ENCODE assay signal across 10 cellular contexts in the genomic region with DNA sequence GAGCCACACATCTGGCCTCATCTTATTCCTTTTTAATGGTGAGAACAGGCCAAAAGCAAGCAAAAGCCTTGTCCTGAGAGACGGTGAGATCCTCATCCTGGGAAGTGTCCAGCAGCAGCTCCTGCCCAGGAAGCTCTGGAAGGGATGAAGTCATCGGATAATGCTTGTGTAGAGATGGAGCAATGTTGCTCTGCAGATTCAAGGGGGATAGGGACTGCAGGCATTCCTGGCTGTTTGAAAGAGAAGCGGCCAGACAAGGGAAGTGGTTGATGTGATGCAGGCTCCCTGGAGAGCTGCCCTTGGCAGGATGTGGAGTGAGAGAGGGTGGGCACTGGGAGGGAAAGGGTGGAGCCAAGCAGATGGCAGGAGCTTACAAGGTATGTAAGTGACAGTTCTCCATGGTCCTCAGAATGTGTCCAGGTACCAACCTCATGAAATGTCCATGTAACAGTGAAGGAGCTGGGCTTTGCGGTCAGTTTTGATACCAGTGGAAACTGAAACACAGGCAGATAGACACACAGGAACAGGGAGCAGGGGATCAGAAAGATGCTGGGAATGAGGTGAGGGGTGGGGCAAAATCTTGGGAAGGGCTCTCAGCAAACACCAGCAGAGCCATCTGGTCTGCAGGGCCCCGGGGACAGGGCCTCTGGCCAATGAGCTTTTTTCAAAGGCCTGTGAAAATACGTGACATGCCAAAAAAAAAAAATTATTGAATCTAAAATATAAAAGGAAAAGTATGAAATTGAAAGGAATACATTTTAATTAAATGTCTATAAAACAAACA. TPM values are rescaled to one million over a fixed set of nuclear protein-coding genes. Genes with fewer than 3 reads are reported as not detected.
DNase-seq lines count a peak whose midpoint lies in the region; ATAC-seq, FAIRE-seq and TF ChIP-seq lines count a peak whose summit lies in the region.
"Had no signal": no experiment of that assay in that cellular context is flagged by ENCODE, and none has a peak within 500 bp of the region (broad histone marks: within the 10 kb centered on the region; RNA-seq: fewer than 3 reads in every experiment).

No MANE protein-coding gene starts in this region.

- no peak overlapping the region for H3K4me3 ChIP-seq in fibroblast of pulmonary artery (replicated peaks; ENCODE audit: low read depth, low read length)
- peak overlapping the region; percentile 2 for H3K4me3 ChIP-seq in rectal smooth muscle tissue (ENCODE audit: low read length)

- peak overlapping the region; percentile 75 for H3K27ac ChIP-seq in rectal smooth muscle tissue (ENCODE audit: low read depth, low read length)

- H3K4me1 ChIP-seq in rectal smooth muscle tissue (ENCODE audit: control insufficient read depth, insufficient read depth, low read length), result peaks cover 20% of the 10 kb centered on the region

- TF ChIP-seq POLR2A in GM12892 (IDR thresholded peaks at IDR 0.05; ENCODE audit: low read depth, low read length), result no peak

- FAIRE-seq in GM12892 (lab: Jason Lieb, UNC), result no peak

- H3K36me3 ChIP-seq in rectal smooth muscle tissue (ENCODE audit: control insufficient read depth, insufficient read depth, low read length), result no peaks in the 10 kb centered on the region

- DNase-seq in GM04504 (ENCODE audit: low read depth), result peak; percentile 97
- DNase-seq in NCI-H526 (lab: John Stamatoyannopoulos, UW), result peak; percentile 49 to 65
- DNase-seq in fibroblast of pulmonary artery (ENCODE audit: low read depth), result peak; percentile 93
- DNase-seq in GM12892 (ENCODE audit: insufficient read length), result no peak
- DNase-seq in stimulated activated naive CD4-positive, alpha-beta T cell (lab: John Stamatoyannopoulos, UW), result no peak
- no peak for DNase-seq in NCI-H1436 treated with DMSO at 0.1 percent for 48 hours (lab: John Stamatoyannopoulos, UW)
- DNase-seq: activated naive CD4-positive, alpha-beta T cell treated with anti-CD3 and anti-CD28 coated beads for 36 hours; NK-92 treated with Interleukin-12 subunit alpha and Interleukin-12 subunit beta, amount 100 ng/mL, for 24 hours had no signal

- ATAC-seq in HG02938 (IDR thresholded peaks at IDR 0.05; ENCODE audit: unreplicated experiment), result no peak

- TF ChIP-seq CTCF in fibroblast of pulmonary artery (IDR thresholded peaks at IDR 0.05; ENCODE audit: low read length, missing control alignments), result no peak

- H3K9ac ChIP-seq in rectal smooth muscle tissue (ENCODE audit: low read length), result no peak overlapping the region

- H3K27me3 ChIP-seq in rectal smooth muscle tissue (ENCODE audit: control insufficient read depth, insufficient read depth, low read length), result no peaks in the 10 kb centered on the region

RNA-seq across cellular contexts. Expression of a gene that starts 32.2 kb away (rescaled TPM):
- polyA plus RNA-seq in GM12892 (2012; ENCODE audit: missing spikeins), result 28.7 TPM

RNA-seq across cellular contexts. Expression of a gene that starts 46.9 kb away (rescaled TPM):
- 1.4 TPM for polyA plus RNA-seq in GM12892 (2012; ENCODE audit: missing spikeins)

Comparison
In these comparisons a context has a peak if more than half of its experiments do, and no peak if none do; other contexts are left out.
1. DNase-seq: peak in GM04504 (single experiment), NCI-H526 (2 of 2) and fibroblast of pulmonary artery (single experiment); none in GM12892 (single experiment), stimulated activated naive CD4-positive, alpha-beta T cell (0 of 6) and NCI-H1436 treated with DMSO at 0.1 percent for 48 hours (single experiment).